Comparison of ENCODE assay signal across 35 cellular contexts in genomic region chr10:10833955-10834354, GRCh38.
"Had no signal": no experiment of that assay in that cellular context is flagged by ENCODE, and none has a peak within 500 bp of the region (broad histone marks: within the 10 kb centered on the region; RNA-seq: fewer than 3 reads in every experiment).

No MANE protein-coding gene starts in this region.

- H3K4me3 ChIP-seq: MG63 had no signal

- H3K27ac ChIP-seq: KMS-11 had no signal

- H3K27me3 ChIP-seq: MG63 had no signal

- H3K4me2 ChIP-seq: KMS-11 had no signal

- H3K36me3 ChIP-seq: MG63 had no signal

- DNase-seq: Karpas-422, Kasumi-1, MG63, MM.1S, MV-4-11, NCI-H1048, NCI-H1092, NCI-H1092 treated with DMSO at 0.1 percent for 48 hours, NCI-H1105, NCI-H1105 treated with DMSO at 0.1 percent for 48 hours, NCI-H1417, NCI-H1417 treated with DMSO at 0.1 percent for 48 hours, NCI-H1436, NCI-H1436 treated with DMSO at 0.1 percent for 48 hours, NCI-H146, NCI-H1694, NCI-H1694 treated with DMSO at 0.1 percent for 48 hours, NCI-H187, NCI-H187 treated with DMSO at 0.1 percent for 48 hours, NCI-H1930, NCI-H2029, NCI-H2029 treated with DMSO at 0.1 percent for 48 hours, NCI-H2081, NCI-H2081 treated with DMSO at 0.1 percent for 48 hours, NCI-H2107, NCI-H2171, NCI-H2171 treated with DMSO at 0.1 percent for 48 hours, NCI-H2227 treated with DMSO at 0.1 percent for 48 hours, NCI-H226, NCI-H345, NCI-H446, NCI-H446 treated with DMSO at 0.1 percent for 48 hours, NCI-H510A, NCI-H510A treated with DMSO at 0.1 percent for 48 hours had no signal

- H3K9ac ChIP-seq: KMS-11 had no signal
